Comparison of ENCODE assay signal across 8 cellular contexts in genomic region chr1:155961937-155962336, GRCh38. TPM values are rescaled to one million over a fixed set of nuclear protein-coding genes. Genes with fewer than 3 reads are reported as not detected.
DNase-seq lines count a peak whose midpoint lies in the region; ATAC-seq and TF ChIP-seq lines count a peak whose summit lies in the region.

No MANE protein-coding gene starts in this region.

- H3K18ac ChIP-seq in H9 (ENCODE audit: insufficient read length, low read depth, low read length): no peak overlapping the region

- no peak overlapping the region; a peak in 1 of 5 replicates for H3K4me3 Mint-ChIP-seq in H9
- no peak overlapping the region for H3K4me3 Mint-ChIP-seq in activated naive CD8-positive, alpha-beta T cell treated with anti-CD3 and anti-CD28 coated beads, Interleukin-2, amount 50 U/mL, for 24 hours
- H3K4me3 Mint-ChIP-seq in progenitor cell of endocrine pancreas (ENCODE audit: low read depth): no peak overlapping the region

- H3K9me3 Mint-ChIP-seq in H9 (no peaks in the 10 kb centered on the region), progenitor cell of endocrine pancreas (ENCODE audit: low read depth) (no peaks in the 10 kb centered on the region)
- H3K9me3 Mint-ChIP-seq in activated naive CD8-positive, alpha-beta T cell treated with anti-CD3 and anti-CD28 coated beads, Interleukin-2, amount 50 U/mL, for 24 hours: no peaks in the 10 kb centered on the region

- no peak overlapping the region for H3T11ph ChIP-seq in H9 (ENCODE audit: low read length)

- no peaks in the 10 kb centered on the region for H4K20me1 ChIP-seq in H9 (ENCODE audit: control insufficient read depth, insufficient read depth, insufficient read length)

- no CpG with 5 or more reads among the region's 14 CpGs for WGBS in H9 (ENCODE audit: extremely low coverage, insufficient read length, low lambda C conversion rate)

- no peak overlapping the region for H4K91ac ChIP-seq in H9 (ENCODE audit: insufficient read length, low read depth, low read length)

- H2BK5ac ChIP-seq in H9 (ENCODE audit: insufficient read length, low read length): no peak overlapping the region

- no peak overlapping the region for H3K9ac ChIP-seq in H9 (ENCODE audit: extremely low read depth, insufficient read length, low read length)

- H3K4me1 Mint-ChIP-seq in H9 (peaks cover 0 to 10% of the 10 kb centered on the region in 2 experiments; a peak in 1 of 4 replicates), progenitor cell of endocrine pancreas (ENCODE audit: low read depth) (peaks cover under 1% of the 10 kb centered on the region)
- peaks cover 25% of the 10 kb centered on the region for H3K4me1 Mint-ChIP-seq in activated naive CD8-positive, alpha-beta T cell treated with anti-CD3 and anti-CD28 coated beads, Interleukin-2, amount 50 U/mL, for 24 hours

- H3K56ac ChIP-seq in H9 (ENCODE audit: insufficient read length, low read depth, low read length): no peak overlapping the region

- intact Hi-C loops in left ventricle myocardium superior (cut with micrococcal nuclease): no loop called here

- peaks cover 5% of the 10 kb centered on the region for H3K79me1 ChIP-seq in H9 (ENCODE audit: insufficient read depth, low read depth, low read length, poor library complexity, severe bottlenecking)

- peaks cover 61 to 86% (median 82%) of the 10 kb centered on the region in 3 experiments for H3K36me3 Mint-ChIP-seq in H9 (ENCODE audit: insufficient read depth in 1 of 3, low read depth in 3 of 3)
- peaks cover 74% of the 10 kb centered on the region for H3K36me3 Mint-ChIP-seq in activated naive CD8-positive, alpha-beta T cell treated with anti-CD3 and anti-CD28 coated beads, Interleukin-2, amount 50 U/mL, for 24 hours (ENCODE audit: low read depth)
- H3K36me3 Mint-ChIP-seq in progenitor cell of endocrine pancreas (ENCODE audit: insufficient read depth): peaks cover 31% of the 10 kb centered on the region

- no peak overlapping the region for H2BK15ac ChIP-seq in H9 (ENCODE audit: low read depth, low read length)

- H2AK5ac ChIP-seq in H9 (ENCODE audit: insufficient read length, low read length): no peak overlapping the region

- H3K79me2 ChIP-seq in H9 (ENCODE audit: insufficient read depth, low read length): no peaks in the 10 kb centered on the region

- H3K4me1 ChIP-seq in H9 (ENCODE audit: insufficient read depth, low read length): no peaks in the 10 kb centered on the region

- no peak overlapping the region for H2BK20ac ChIP-seq in H9 (ENCODE audit: low read depth, low read length, poor library complexity, severe bottlenecking)

- H2BK120ac ChIP-seq in H9 (ENCODE audit: low read depth, low read length, poor library complexity, severe bottlenecking): no peak overlapping the region

- no peaks in the 10 kb centered on the region for H3K23me2 ChIP-seq in H9 (ENCODE audit: insufficient read length, low read depth, low read length, poor library complexity, severe bottlenecking)

- no peak overlapping the region for H2BK12ac ChIP-seq in H9 (ENCODE audit: insufficient read length, low read depth, low read length)

- H3K27me3 Mint-ChIP-seq in H9 (ENCODE audit: low read depth) (no peaks in the 10 kb centered on the region), progenitor cell of endocrine pancreas (no peaks in the 10 kb centered on the region)
- H3K27me3 Mint-ChIP-seq in activated naive CD8-positive, alpha-beta T cell treated with anti-CD3 and anti-CD28 coated beads, Interleukin-2, amount 50 U/mL, for 24 hours: no peaks in the 10 kb centered on the region

- H4K5ac ChIP-seq in H9 (ENCODE audit: insufficient read length, low read depth, low read length): no peak overlapping the region

- no peaks in the 10 kb centered on the region for H3K27me3 ChIP-seq in H9 (ENCODE audit: insufficient read depth, low read length)

- ATAC-seq in activated naive CD8-positive, alpha-beta T cell treated with anti-CD3 and anti-CD28 coated beads, Interleukin-2, amount 50 U/mL, for 24 hours: no peak
- ATAC-seq in left ventricle myocardium superior: peak; percentile 49

- peak; percentile 26 for TF ChIP-seq CTCF in H9 (conservative IDR thresholded peaks at IDR 0.05)
- TF ChIP-seq CTCF in progenitor cell of endocrine pancreas (IDR thresholded peaks at IDR 0.05; ENCODE audit: unreplicated experiment): no peak

- peak overlapping the region in 2 of 3 experiments; percentile 47 to 91; a peak in 3 of 7 replicates for H3K27ac Mint-ChIP-seq in H9
- peak overlapping the region; percentile 71 for H3K27ac Mint-ChIP-seq in activated naive CD8-positive, alpha-beta T cell treated with anti-CD3 and anti-CD28 coated beads, Interleukin-2, amount 50 U/mL, for 24 hours
- H3K27ac Mint-ChIP-seq in progenitor cell of endocrine pancreas: no peak overlapping the region

- no peaks in the 10 kb centered on the region for H3K9me3 ChIP-seq in H9 (ENCODE audit: control insufficient read depth, low read depth, low read length)

- no peak overlapping the region for H2AFZ ChIP-seq in H9 (ENCODE audit: low read length)

- DNase-seq in AG08395 (ENCODE audit: low spot score) (peak; percentile 95), H9 (peak; percentile 48), left ventricle myocardium superior (peak; percentile 71), stromal cell of bone marrow (ENCODE audit: low read depth) (peak; percentile 90), OCI-M1 (lab: John Stamatoyannopoulos, UW) (no peak), progenitor cell of endocrine pancreas (ENCODE audit: low spot score, unreplicated experiment) (no peak)
- no peak for DNase-seq in activated naive CD8-positive, alpha-beta T cell treated with anti-CD3 and anti-CD28 coated beads, Interleukin-2, amount 50 U/mL, for 24 hours
- DNase-seq in activated CD4-positive, alpha-beta T cell treated with anti-CD3 and anti-CD28 coated beads for 4 hours: no peak

- no peak overlapping the region for H3K14ac ChIP-seq in H9 (ENCODE audit: insufficient read depth, low read length)

- no peak overlapping the region for H4K8ac ChIP-seq in H9 (replicated peaks; ENCODE audit: insufficient read length, low read depth, low read length)

- H3K23ac ChIP-seq in H9 (ENCODE audit: insufficient read length, low read depth, low read length): no peak overlapping the region

- H3K4ac ChIP-seq in H9 (ENCODE audit: low read depth, low read length): no peak overlapping the region

- no peak overlapping the region for H3K4me2 ChIP-seq in H9 (ENCODE audit: insufficient read depth, insufficient read length, low read length)

- no peak overlapping the region for H3K27ac ChIP-seq in H9 (ENCODE audit: insufficient read length, low read depth, low read length)

RNA-seq across cellular contexts. Expression of gene ARHGEF2, which starts 16.4 kb away (rescaled TPM):
- total RNA-seq in H9 (2021): 103 and 111 TPM in 2 replicates
- total RNA-seq in left ventricle myocardium superior: 61.2 TPM
- total RNA-seq in progenitor cell of endocrine pancreas: 103 and 111 TPM in 2 replicates

RNA-seq across cellular contexts. Expression of gene RXFP4, which starts 20.5 kb away (rescaled TPM):
- total RNA-seq in H9 (2021): not detected in 2 replicates
- not detected for total RNA-seq in left ventricle myocardium superior
- not detected in 2 replicates for total RNA-seq in progenitor cell of endocrine pancreas

RNA-seq across cellular contexts. Expression of gene KHDC4, which starts 27.7 kb away (rescaled TPM):
- total RNA-seq in H9 (2021) (57.6 and 57.7 TPM in 2 replicates), left ventricle myocardium superior (22.6 TPM), progenitor cell of endocrine pancreas (67.6 and 71.2 TPM in 2 replicates)

RNA-seq across cellular contexts. Expression of gene RIT1, which starts 50.8 kb away (rescaled TPM):
- total RNA-seq in H9 (2021): 26.4 and 27.4 TPM in 2 replicates
- 18.7 TPM for total RNA-seq in left ventricle myocardium superior
- total RNA-seq in progenitor cell of endocrine pancreas: 28.3 and 30.1 TPM in 2 replicates

RNA-seq across cellular contexts. Expression of gene SSR2, which starts 58.8 kb away (rescaled TPM):
- total RNA-seq in H9 (2021) (170 and 172 TPM in 2 replicates), left ventricle myocardium superior (75.8 TPM), progenitor cell of endocrine pancreas (299 and 301 TPM in 2 replicates)

Comparison
In these comparisons a context has a peak if more than half of its experiments do, and no peak if none do; other contexts are left out.
1. DNase-seq: peak in AG08395 (single experiment), H9 (single experiment), left ventricle myocardium superior (single experiment) and stromal cell of bone marrow (single experiment); none in activated naive CD8-positive, alpha-beta T cell treated with anti-CD3 and anti-CD28 coated beads, Interleukin-2, amount 50 U/mL, for 24 hours (single experiment), OCI-M1 (single experiment), progenitor cell of endocrine pancreas (single experiment) and activated CD4-positive, alpha-beta T cell treated with anti-CD3 and anti-CD28 coated beads for 4 hours (0 of 2).